14 cellular contexts compared by ENCODE assay signal in genomic region chr4:14856927-14857220, GRCh38.
A peak's percentile ranks its signal among the peaks of the same experiment; 100 is the strongest.
DNase-seq lines count a peak whose midpoint lies in the region; ATAC-seq, FAIRE-seq and TF ChIP-seq lines count a peak whose summit lies in the region.
"Had no signal": no experiment of that assay in that cellular context is flagged by ENCODE, and none has a peak within 500 bp of the region (broad histone marks: within the 10 kb centered on the region; RNA-seq: fewer than 3 reads in every experiment).

No MANE protein-coding gene starts in this region.

- no TSS peak for BruUV-seq in K562 (replicated peaks; lab: Mats Ljungman, UMichigan)

- no peaks in the 10 kb centered on the region for H4K20me1 ChIP-seq in K562 (replicated peaks; ENCODE audit: control insufficient read depth, insufficient read depth, low read length)
- no peaks in the 10 kb centered on the region for H4K20me1 ChIP-seq in keratinocyte (ENCODE audit: control insufficient read depth, extremely low read depth, insufficient read depth, low read length)

- H3K27me3 ChIP-seq in K562 (ENCODE audit: control insufficient read depth in 2 of 2, insufficient read depth in 2 of 2, low read length in 2 of 2) (no peaks in the 10 kb centered on the region; a peak in 1 of 5 replicates), keratinocyte (ENCODE audit: control insufficient read depth, extremely low read depth, insufficient read depth, low read length) (no peaks in the 10 kb centered on the region), pancreas (no peaks in the 10 kb centered on the region)
- H3K27me3 ChIP-seq: uterus had no signal

- no peaks in the 10 kb centered on the region for H3K36me3 Mint-ChIP-seq in activated naive CD4-positive, alpha-beta T cell treated with anti-CD3 and anti-CD28 coated beads for 36 hours (ENCODE audit: low read depth)
- H3K36me3 Mint-ChIP-seq in activated naive CD4-positive, alpha-beta T cell treated with anti-CD3 and anti-CD28 coated beads, Interleukin-2, amount 10 ng/mL, durations not matched to agents 7 days and 5 days, result no peaks in the 10 kb centered on the region
- H3K36me3 Mint-ChIP-seq in type B pancreatic cell, result no peaks in the 10 kb centered on the region

- no peak for TF ChIP-seq CTCF in K562 (IDR thresholded peaks at IDR 0.05 in 2 of 3, conservative IDR thresholded peaks at IDR 0.05 in 1 of 3; ENCODE audit: insufficient read depth in 2 of 3, low read depth in 1 of 3, low read length in 3 of 3)
- no peak for TF ChIP-seq CTCF in keratinocyte (optimal IDR thresholded peaks at IDR 0.05 in 1 of 3, IDR thresholded peaks at IDR 0.05 in 1 of 3, conservative IDR thresholded peaks at IDR 0.05 in 1 of 3; ENCODE audit: extremely low read depth in 1 of 3, insufficient read depth in 2 of 3, low read length in 3 of 3)
- no peak for TF ChIP-seq CTCF in type B pancreatic cell (conservative IDR thresholded peaks at IDR 0.05)
- no peak for TF ChIP-seq CTCF in pancreas (IDR thresholded peaks at IDR 0.05)

- H3K9me1 ChIP-seq in K562 (ENCODE audit: control insufficient read depth, insufficient read depth, low read length), result no peaks in the 10 kb centered on the region
- no peaks in the 10 kb centered on the region for H3K9me1 ChIP-seq in keratinocyte (ENCODE audit: control insufficient read depth, extremely low read depth, insufficient read depth, low read length)

- WGBS in K562 (ENCODE audit: insufficient coverage, low coverage, missing lambda C conversion rate), result 54% methylated on average over 5 of the region's 5 CpGs
- 86 to 87% methylated on average over 5 of the region's 5 CpGs for WGBS in pancreas, 2 donors

- TF ChIP-seq EP300 in K562 (IDR thresholded peaks at IDR 0.05; ENCODE audit: low read length), result no peak

- H3K4me1 Mint-ChIP-seq in activated naive CD4-positive, alpha-beta T cell treated with anti-CD3 and anti-CD28 coated beads for 36 hours (ENCODE audit: low read depth), result peaks cover 24% of the 10 kb centered on the region
- peaks cover 4% of the 10 kb centered on the region for H3K4me1 Mint-ChIP-seq in activated naive CD4-positive, alpha-beta T cell treated with anti-CD3 and anti-CD28 coated beads, Interleukin-2, amount 10 ng/mL, durations not matched to agents 7 days and 5 days
- H3K4me1 Mint-ChIP-seq in type B pancreatic cell (ENCODE audit: unreplicated experiment), result peaks cover 9% of the 10 kb centered on the region

- H3K79me2 ChIP-seq in K562 (ENCODE audit: control insufficient read depth, insufficient read depth, low read length), result no peaks in the 10 kb centered on the region
- no peaks in the 10 kb centered on the region for H3K79me2 ChIP-seq in keratinocyte (ENCODE audit: control insufficient read depth, insufficient read depth, low read length)

- intact Hi-C loops in activated naive CD4-positive, alpha-beta T cell treated with anti-CD3 and anti-CD28 coated beads for 36 hours (cut with micrococcal nuclease), result loop anchor here (1.0 to 10.0 kb wide), 16 partner anchors 14 to 1202 kb away; partner anchors contain the start of genes CPEB2 and FBXL5
- intact Hi-C loops in K562 (cut with micrococcal nuclease), result loop anchor here (5.0 kb wide), 1 partner anchor 145 kb away; the partner anchor contains the start of gene CPEB2
- intact Hi-C loops in pancreas (cut with DNase I), result no loop called here

- H3K4me3 ChIP-seq in K562 (no peak overlapping the region), keratinocyte (ENCODE audit: control insufficient read depth in 2 of 3, extremely low read depth in 1 of 3, insufficient read depth in 2 of 3, low read depth in 1 of 3, low read length in 3 of 3) (no peak overlapping the region), pancreas (no peak overlapping the region)
- H3K4me3 ChIP-seq: HAP-1, uterus had no signal

- in situ Hi-C loops in K562 (cut with MboI), result no loop called here

- H3K36me3 ChIP-seq in K562 (ENCODE audit: control insufficient read depth, insufficient read depth, low read length) (no peaks in the 10 kb centered on the region), keratinocyte (ENCODE audit: control insufficient read depth in 2 of 2, extremely low read depth in 1 of 2, insufficient read depth in 2 of 2, low read length in 2 of 2) (no peaks in the 10 kb centered on the region), pancreas (no peaks in the 10 kb centered on the region)
- H3K36me3 ChIP-seq: HAP-1, uterus had no signal

- peak overlapping the region; percentile 88 for H3K27ac ChIP-seq in K562 (ENCODE audit: extremely low read depth, low read depth, low read length)
- peak overlapping the region; percentile 92 for H3K27ac ChIP-seq in keratinocyte (ENCODE audit: control insufficient read depth, insufficient read depth, low read length)
- no peak overlapping the region for H3K27ac ChIP-seq in pancreas

- peaks cover 21% of the 10 kb centered on the region for H3K27me3 Mint-ChIP-seq in activated naive CD4-positive, alpha-beta T cell treated with anti-CD3 and anti-CD28 coated beads for 36 hours (ENCODE audit: low read depth)
- H3K27me3 Mint-ChIP-seq in activated naive CD4-positive, alpha-beta T cell treated with anti-CD3 and anti-CD28 coated beads, Interleukin-2, amount 10 ng/mL, durations not matched to agents 7 days and 5 days, result no peaks in the 10 kb centered on the region
- H3K27me3 Mint-ChIP-seq in type B pancreatic cell, result no peaks in the 10 kb centered on the region

- H3K27ac Mint-ChIP-seq in activated naive CD4-positive, alpha-beta T cell treated with anti-CD3 and anti-CD28 coated beads for 36 hours, result peak overlapping the region; percentile 86
- no peak overlapping the region for H3K27ac Mint-ChIP-seq in activated naive CD4-positive, alpha-beta T cell treated with anti-CD3 and anti-CD28 coated beads, Interleukin-2, amount 10 ng/mL, durations not matched to agents 7 days and 5 days
- peak overlapping the region; percentile 97 for H3K27ac Mint-ChIP-seq in type B pancreatic cell

- ATAC-seq in K562, result no peak
- ATAC-seq in pancreas, result no peak
- ATAC-seq in GM21576 (IDR thresholded peaks at IDR 0.05; ENCODE audit: unreplicated experiment), result no peak

- peak overlapping the region; percentile 81 for H2AFZ ChIP-seq in K562 (ENCODE audit: low read depth, low read length)
- H2AFZ ChIP-seq in keratinocyte (ENCODE audit: control insufficient read depth, low read length), result no peak overlapping the region

- H3K9me3 ChIP-seq in K562 (replicated peaks; ENCODE audit: control insufficient read depth, insufficient read depth, low read depth, low read length) (no peaks in the 10 kb centered on the region), keratinocyte (ENCODE audit: control insufficient read depth, low read depth, low read length) (no peaks in the 10 kb centered on the region), pancreas (no peaks in the 10 kb centered on the region)
- H3K9me3 ChIP-seq: HAP-1, uterus had no signal

- dilution Hi-C loops in keratinocyte (cut with MboI; ENCODE audit: extremely low pct_ligation_motif_present, low sequenced_read_pairs), result no loop called here

- peaks cover 8% of the 10 kb centered on the region for H3K9me3 Mint-ChIP-seq in activated naive CD4-positive, alpha-beta T cell treated with anti-CD3 and anti-CD28 coated beads for 36 hours
- peaks cover 3% of the 10 kb centered on the region for H3K9me3 Mint-ChIP-seq in activated naive CD4-positive, alpha-beta T cell treated with anti-CD3 and anti-CD28 coated beads, Interleukin-2, amount 10 ng/mL, durations not matched to agents 7 days and 5 days
- H3K9me3 Mint-ChIP-seq in type B pancreatic cell, result peaks cover 9% of the 10 kb centered on the region

- CTCF ChIA-PET in activated naive CD4-positive, alpha-beta T cell treated with anti-CD3 and anti-CD28 coated beads for 36 hours (lab: Charles Lee), result interaction anchor here (1.0 kb wide), 1 partner anchor 16 kb away, joined by 3 read pairs; no protein-coding TSS in a partner anchor
- CTCF ChIA-PET in activated naive CD4-positive, alpha-beta T cell treated with anti-CD3 and anti-CD28 coated beads, Interleukin-2, amount 10 ng/mL, durations not matched to agents 7 days and 5 days (lab: Charles Lee), result no interaction called here
- CTCF ChIA-PET in K562 (lab: Yijun Ruan, JAX; ENCODE audit: low intra/inter-chr PET ratio), result no interaction called here

- TF ChIP-seq POLR2A in K562 (conservative IDR thresholded peaks at IDR 0.05), result no peak

- H3K4me1 ChIP-seq in K562 (replicated peaks in 1 of 2; ENCODE audit: control insufficient read depth in 2 of 2, insufficient read depth in 2 of 2, low read length in 2 of 2) (peaks cover 0 to 28% of the 10 kb centered on the region in 2 experiments; a peak in 3 of 5 replicates), keratinocyte (ENCODE audit: control insufficient read depth, extremely low read depth, insufficient read depth, low read length) (peaks cover 32% of the 10 kb centered on the region), pancreas (no peaks in the 10 kb centered on the region)

- H3K4me3 Mint-ChIP-seq in activated naive CD4-positive, alpha-beta T cell treated with anti-CD3 and anti-CD28 coated beads for 36 hours, result no peak overlapping the region
- H3K4me3 Mint-ChIP-seq in activated naive CD4-positive, alpha-beta T cell treated with anti-CD3 and anti-CD28 coated beads, Interleukin-2, amount 10 ng/mL, durations not matched to agents 7 days and 5 days, result no peak overlapping the region
- no peak overlapping the region for H3K4me3 Mint-ChIP-seq in type B pancreatic cell

- H3K4me2 ChIP-seq in K562 (ENCODE audit: insufficient read depth, low read length) (peak overlapping the region; percentile 25; the same call in 1 of the 2 replicates), keratinocyte (ENCODE audit: control insufficient read depth, extremely low read depth, insufficient read depth, low read depth, low read length) (no peak overlapping the region)

- no peak for FAIRE-seq in K562 (lab: Jason Lieb, UNC)
- FAIRE-seq in keratinocyte (lab: Jason Lieb, UNC), result no peak
- FAIRE-seq in pancreas (lab: Jason Lieb, UNC), result no peak
- FAIRE-seq: colon had no signal

- H3K9ac ChIP-seq in K562 (ENCODE audit: insufficient read depth in 1 of 2, low read depth in 2 of 2, low read length in 2 of 2), result peak overlapping the region in 1 of 2 experiments; percentile 46; a peak in 2 of 4 replicates
- H3K9ac ChIP-seq in keratinocyte (ENCODE audit: control insufficient read depth, extremely low read depth, insufficient read depth, low read length), result no peak overlapping the region

- DNase-seq in activated naive CD4-positive, alpha-beta T cell treated with anti-CD3 and anti-CD28 coated beads for 36 hours, result no peak
- no peak for DNase-seq in activated naive CD4-positive, alpha-beta T cell treated with anti-CD3 and anti-CD28 coated beads, Interleukin-2, amount 10 ng/mL, durations not matched to agents 7 days and 5 days
- DNase-seq in K562 (ENCODE audit: extremely low read depth in 1 of 4, low spot score in 3 of 4) (no peak), keratinocyte (ENCODE audit: low read depth, low spot score) (no peak), type B pancreatic cell (ENCODE audit: extremely low spot score, unreplicated experiment) (no peak), NCI-H526 treated with DMSO at 0.1 percent for 48 hours (lab: John Stamatoyannopoulos, UW) (no peak), pancreas (no peak)
- DNase-seq: hypothalamus, NCI-H82, RPMI8226 had no signal

- POLR2A ChIA-PET in K562 (lab: Yijun Ruan, JAX), result no interaction called here

- TF ChIP-seq RAD21 in K562 (CRISPR knock-in tag; conservative IDR thresholded peaks at IDR 0.05 in 1 of 2, IDR thresholded peaks at IDR 0.05 in 1 of 2), result no peak

Comparison
In these comparisons a context has a peak if more than half of its experiments do, and no peak if none do; other contexts are left out.
1. H3K27ac ChIP-seq: peak in K562 (single experiment) and keratinocyte (single experiment); none in pancreas (0 of 4).
2. intact Hi-C loops: an anchor here in activated naive CD4-positive, alpha-beta T cell treated with anti-CD3 and anti-CD28 coated beads for 36 hours (1.0 to 10.0 kb wide) and K562 (5.0 kb wide); none called in pancreas.